Comparison of ENCODE assay signal across 10 cellular contexts in the genomic region with DNA sequence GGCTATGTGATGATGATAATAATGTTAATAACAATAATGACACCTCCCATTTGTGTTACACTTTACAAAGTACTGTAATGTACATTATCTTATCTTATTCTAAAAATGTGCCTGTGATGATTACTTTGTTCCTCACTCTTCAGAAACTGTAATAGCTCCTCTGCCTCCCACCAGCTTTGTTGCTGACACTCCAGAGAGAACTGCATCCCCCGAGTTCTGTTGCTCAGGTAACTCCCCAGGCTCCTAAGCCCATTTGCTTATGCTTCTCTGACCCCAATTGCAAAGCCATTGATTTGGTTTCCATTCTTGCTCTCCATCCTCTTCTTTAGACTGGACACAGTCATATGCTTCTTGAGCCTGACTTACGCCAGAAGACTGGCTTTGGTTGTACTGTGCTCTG.
"Had no signal": no experiment of that assay in that cellular context is flagged by ENCODE, and none has a peak within 500 bp of the region (broad histone marks: within the 10 kb centered on the region; RNA-seq: fewer than 3 reads in every experiment).

No MANE protein-coding gene starts in this region.

- H3K4me1 ChIP-seq: HAP-1 had no signal

- H3K9ac ChIP-seq: GM23248 had no signal

- H3K4me1 Mint-ChIP-seq: IgD-negative memory B cell had no signal

- H3K4me3 ChIP-seq: GM23248, HAP-1 had no signal

- H3K27ac ChIP-seq: GM23248, HL-60 had no signal

- H3K36me3 ChIP-seq: HAP-1 had no signal

- H3K27ac Mint-ChIP-seq: HFFc6 had no signal

- DNase-seq: GM23248, GOT3, H7, HFFc6, KBM-7 had no signal

- H3K4me3 Mint-ChIP-seq: HFFc6, IgD-negative memory B cell had no signal

- H3K36me3 Mint-ChIP-seq: IgD-negative memory B cell had no signal

- H3K9me3 Mint-ChIP-seq: IgD-negative memory B cell had no signal

- H2AFZ ChIP-seq: GM23248 had no signal

- H3K9me3 ChIP-seq: HAP-1 had no signal

- ATAC-seq: HCT116, HepG2 had no signal
